In the genomic region with DNA sequence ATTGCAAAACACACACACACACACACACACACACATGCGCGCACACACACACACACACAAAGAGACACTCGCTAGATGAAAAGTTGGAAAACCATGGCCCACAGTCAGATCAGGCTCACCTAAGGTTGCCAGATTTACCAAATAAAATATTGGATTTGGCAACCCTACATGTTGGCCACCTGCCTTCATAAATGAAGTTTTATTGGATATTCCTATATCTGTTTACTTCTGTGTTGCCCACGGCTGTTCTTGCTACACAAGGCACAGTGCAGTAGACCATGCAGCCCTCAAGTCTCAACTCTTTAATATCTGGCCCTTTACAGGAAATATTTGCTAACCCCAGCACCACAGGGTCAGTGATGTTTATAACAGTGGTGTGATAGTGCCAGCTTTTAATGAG, we compare ENCODE assay signal across 21 cellular contexts.
"Had no signal": no experiment of that assay in that cellular context is flagged by ENCODE, and none has a peak within 500 bp of the region (broad histone marks: within the 10 kb centered on the region; RNA-seq: fewer than 3 reads in every experiment).

No MANE protein-coding gene starts in this region.

- H3K36me3 ChIP-seq: breast epithelium, left lung, spleen, upper lobe of left lung had no signal

- FAIRE-seq: astrocyte, colon, endothelial cell of umbilical vein, kidney had no signal

- ATAC-seq: activated CD4-positive, alpha-beta T cell treated with anti-CD3 and anti-CD28 coated beads for 36 hours; esophagus mucosa; left lung; natural killer cell had no signal

- H3K27ac ChIP-seq: breast epithelium, left lung, spleen, upper lobe of left lung had no signal

- DNase-seq: activated B cell treated with CpG ODN at 0.5 μM for 24 hours; activated CD4-positive, alpha-beta T cell treated with anti-CD3 and anti-CD28 coated beads for 36 hours; activated CD4-positive, alpha-beta T cell treated with anti-CD3 and anti-CD28 coated beads, Interleukin-2, amount 50 U/mL, for 4 hours; activated naive CD4-positive, alpha-beta T cell treated with Interleukin-2 at 50 U/mL for 16 hours; activated naive CD8-positive, alpha-beta T cell treated with anti-CD3 and anti-CD28 coated beads for 36 hours; activated T-cell treated with anti-CD3 and anti-CD28 coated beads, Interleukin-2, amount 50 U/mL, for 48 hours; effector memory CD4-positive, alpha-beta T cell; foreskin melanocyte; kidney; left lung; natural killer cell; spleen; stimulated activated CD4-positive, alpha-beta T cell treated with anti-CD3 and anti-CD28 coated beads, Interleukin-4, amount 100 ng/mL, for 24 hours; stimulated activated naive CD4-positive, alpha-beta T cell treated with Interleukin-2 at 50 U/mL for 16 hours; T-helper 9 cell; upper lobe of left lung had no signal

- H3K27me3 ChIP-seq: breast epithelium, left lung, upper lobe of left lung had no signal

- H3K4me3 ChIP-seq: breast epithelium, left lung, spleen, upper lobe of left lung had no signal

- H3K4me1 ChIP-seq: left lung, upper lobe of left lung had no signal
